Comparison of ENCODE assay signal across 1 cellular context in genomic region chr15:92899910-92900711, GRCh38.
A peak's percentile ranks its signal among the peaks of the same experiment; 100 is the strongest.
TF ChIP-seq lines count a peak whose summit lies in the region.

CHD2 (plus strand) TSS chr15:92900324; CDS start chr15:92901238, 914 bp downstream.

TF ChIP-seq in H1, 55 proteins besides CTCF, POLR2A, EP300 and RAD21:
- TF ChIP-seq SP2 (IDR thresholded peaks at IDR 0.05; ENCODE audit: low read length): no peak
- TF ChIP-seq POU5F1 (IDR thresholded peaks at IDR 0.05; ENCODE audit: low read depth, low read length): no peak
- TF ChIP-seq YY1 (IDR thresholded peaks at IDR 0.05; ENCODE audit: low read depth, low read length): peak; percentile 93
- peak; percentile 74 for TF ChIP-seq CEBPB (IDR thresholded peaks at IDR 0.05; ENCODE audit: low read depth, low read length)
- peak; percentile 94 for TF ChIP-seq PHF8 (conservative IDR thresholded peaks at IDR 0.05; ENCODE audit: low read depth, low read length)
- TF ChIP-seq E2F6 (IDR thresholded peaks at IDR 0.05): no peak
- TF ChIP-seq KDM1A (IDR thresholded peaks at IDR 0.05; ENCODE audit: borderline replicate concordance, low read length): no peak
- 0 out of 2 replicates have a peak, but pooled peaks have one; percentile 50 for TF ChIP-seq CHD1 (IDR thresholded peaks at IDR 0.05; ENCODE audit: low read depth, low read length)
- 0 out of 2 replicates have a peak, but pooled peaks have one; percentile 36 for TF ChIP-seq CREB1 (IDR thresholded peaks at IDR 0.05)
- TF ChIP-seq CHD7 (IDR thresholded peaks at IDR 0.05; ENCODE audit: insufficient replicate concordance, low read length): peak; percentile 85
- no peak for TF ChIP-seq TCF12 (IDR thresholded peaks at IDR 0.05; ENCODE audit: low read depth, low read length)
- no peak for TF ChIP-seq CTBP2 (IDR thresholded peaks at IDR 0.05; ENCODE audit: borderline replicate concordance, insufficient read depth, insufficient read length, low read length)
- TF ChIP-seq GTF2F1 (IDR thresholded peaks at IDR 0.05; ENCODE audit: borderline replicate concordance, low read depth, low read length): peak; percentile 59
- no peak for TF ChIP-seq SIRT6 (IDR thresholded peaks at IDR 0.05; ENCODE audit: low read length)
- TF ChIP-seq NANOG (IDR thresholded peaks at IDR 0.05; ENCODE audit: insufficient read depth, low read depth, low read length, poor library complexity, severe bottlenecking): no peak
- peak; percentile 81 for TF ChIP-seq SP1 (IDR thresholded peaks at IDR 0.05; ENCODE audit: low read depth, low read length)
- TF ChIP-seq HDAC2 (IDR thresholded peaks at IDR 0.05; ENCODE audit: borderline replicate concordance in 1 of 2, low read depth in 2 of 2, low read length in 2 of 2): peak in 1 of 2 experiments; percentile 15; a peak in 1 of 4 replicates
- no peak for TF ChIP-seq CBX8 (IDR thresholded peaks at IDR 0.05; ENCODE audit: borderline replicate concordance, low read depth, low read length)
- no peak for TF ChIP-seq MAFK (IDR thresholded peaks at IDR 0.05; ENCODE audit: low read depth, low read length)
- no peak for TF ChIP-seq TEAD4 (IDR thresholded peaks at IDR 0.05; ENCODE audit: low read depth, low read length)
- peak; percentile 100 for TF ChIP-seq POLR2AphosphoS5 (IDR thresholded peaks at IDR 0.05; ENCODE audit: low read depth, low read length)
- no peak for TF ChIP-seq RNF2 (IDR thresholded peaks at IDR 0.05; ENCODE audit: borderline replicate concordance, low read depth, low read length, missing control alignments, poor library complexity, severe bottlenecking)
- TF ChIP-seq NRF1 (IDR thresholded peaks at IDR 0.05; ENCODE audit: low read depth, low read length): no peak
- TF ChIP-seq KDM5A (IDR thresholded peaks at IDR 0.05; ENCODE audit: low read length): no peak
- no peak for TF ChIP-seq ATF3 (IDR thresholded peaks at IDR 0.05; ENCODE audit: insufficient read depth, low read depth, low read length)
- TF ChIP-seq TAF1 (IDR thresholded peaks at IDR 0.05; ENCODE audit: low read depth, low read length): peak; percentile 99
- no peak for TF ChIP-seq ZNF274 (IDR thresholded peaks at IDR 0.05; ENCODE audit: borderline replicate concordance, extremely low read depth, low read length)
- no peak for TF ChIP-seq USF2 (IDR thresholded peaks at IDR 0.05; ENCODE audit: low read length)
- peak; percentile 27; the same call in 1 of the 2 replicates for TF ChIP-seq EGR1 (IDR thresholded peaks at IDR 0.05; ENCODE audit: borderline replicate concordance, low read depth, low read length)
- no peak for TF ChIP-seq EZH2 (IDR thresholded peaks at IDR 0.05; ENCODE audit: low read depth, low read length, severe bottlenecking)
- no peak for TF ChIP-seq SRF (IDR thresholded peaks at IDR 0.05; ENCODE audit: low read depth, low read length)
- TF ChIP-seq TBP (IDR thresholded peaks at IDR 0.05; ENCODE audit: low read depth, low read length): peak; percentile 96
- TF ChIP-seq CBX5 (IDR thresholded peaks at IDR 0.05; ENCODE audit: low read depth, low read length): no peak
- no peak for TF ChIP-seq GABPA (IDR thresholded peaks at IDR 0.05; ENCODE audit: borderline replicate concordance, insufficient read depth, low read length)
- TF ChIP-seq FOSL1 (IDR thresholded peaks at IDR 0.05; ENCODE audit: insufficient read depth, low read depth, low read length): no peak
- TF ChIP-seq RFX5 (IDR thresholded peaks at IDR 0.05; ENCODE audit: borderline replicate concordance, low read depth, low read length): no peak
- TF ChIP-seq SUZ12 (IDR thresholded peaks at IDR 0.05; ENCODE audit: low read length): no peak
- no peak for TF ChIP-seq MAX (IDR thresholded peaks at IDR 0.05)
- peak in 1 of 2 experiments; percentile 70; a peak in 2 of 4 replicates for TF ChIP-seq SIN3A (conservative IDR thresholded peaks at IDR 0.05 in 1 of 2, IDR thresholded peaks at IDR 0.05 in 1 of 2; ENCODE audit: low read depth in 1 of 2, low read length in 2 of 2)
- no peak for TF ChIP-seq JUN (IDR thresholded peaks at IDR 0.05; ENCODE audit: low read depth, low read length)
- TF ChIP-seq CHD2 (IDR thresholded peaks at IDR 0.05; ENCODE audit: low read length): no peak
- no peak for TF ChIP-seq BCL11A (IDR thresholded peaks at IDR 0.05; ENCODE audit: low read depth in 2 of 2, low read length in 2 of 2)
- peak; percentile 43 for TF ChIP-seq KDM4A (IDR thresholded peaks at IDR 0.05; ENCODE audit: low read depth, low read length, severe bottlenecking)
- peak; percentile 20; the same call in 1 of the 2 replicates for TF ChIP-seq ATF2 (IDR thresholded peaks at IDR 0.05; ENCODE audit: low read length)
- TF ChIP-seq BRCA1 (IDR thresholded peaks at IDR 0.05; ENCODE audit: low read depth, low read length): no peak
- no peak for TF ChIP-seq RXRA (IDR thresholded peaks at IDR 0.05; ENCODE audit: insufficient read depth, low read depth, low read length)
- no peak for TF ChIP-seq RBBP5 (IDR thresholded peaks at IDR 0.05; ENCODE audit: borderline replicate concordance, low read depth, low read length)
- no peak for TF ChIP-seq SIX5 (IDR thresholded peaks at IDR 0.05; ENCODE audit: low read depth, low read length)
- peak; percentile 63 for TF ChIP-seq ASH2L (IDR thresholded peaks at IDR 0.05; ENCODE audit: low read length)
- TF ChIP-seq SP4 (IDR thresholded peaks at IDR 0.05; ENCODE audit: low read length): no peak; the same call in 1 of the 2 replicates
- TF ChIP-seq TAF7 (optimal IDR thresholded peaks at IDR 0.05; ENCODE audit: borderline replicate concordance, low read depth, low read length): peak; percentile 98
- TF ChIP-seq HDAC6 (IDR thresholded peaks at IDR 0.05; ENCODE audit: low read depth, low read length): no peak
- TF ChIP-seq SAP30 (IDR thresholded peaks at IDR 0.05; ENCODE audit: insufficient read depth, insufficient replicate concordance, low read length): no peak
- TF ChIP-seq BACH1 (IDR thresholded peaks at IDR 0.05; ENCODE audit: low read length): no peak
- no peak for TF ChIP-seq JUND (IDR thresholded peaks at IDR 0.05; ENCODE audit: low read length)
